ENCODE assay signal across 8 cellular contexts in genomic region chrX:53088136-53088974, GRCh38. TPM values are rescaled to one million over a fixed set of nuclear protein-coding genes. Genes with fewer than 3 reads are reported as not detected.
A peak's percentile ranks its signal among the peaks of the same experiment; 100 is the strongest.
DNase-seq lines count a peak whose midpoint lies in the region; ATAC-seq and TF ChIP-seq lines count a peak whose summit lies in the region.

No MANE protein-coding gene starts in this region.

- H3K4me3 Mint-ChIP-seq in endodermal cell (peak overlapping the region; percentile 77), mesothelial cell of epicardium (peak overlapping the region; percentile 73)

- H3K27ac Mint-ChIP-seq in endodermal cell (peak overlapping the region; percentile 95), mesothelial cell of epicardium (peak overlapping the region; percentile 97)

- H3K9me3 Mint-ChIP-seq in endodermal cell: peaks cover 67% of the 10 kb centered on the region
- H3K9me3 Mint-ChIP-seq in mesothelial cell of epicardium: peaks cover 15% of the 10 kb centered on the region

- peak overlapping the region; percentile 73 for H3K27ac ChIP-seq in A673 (ENCODE audit: low read depth, low read length, poor library complexity, severe bottlenecking)
- H3K27ac ChIP-seq in endodermal cell (ENCODE audit: low read depth, low read length): peak overlapping the region; percentile 66

- H3K4me1 Mint-ChIP-seq in endodermal cell (peaks cover 3% of the 10 kb centered on the region), mesothelial cell of epicardium (peaks cover 69% of the 10 kb centered on the region)

- H3K4me1 ChIP-seq in A673 (ENCODE audit: insufficient read depth, low read length, poor library complexity, severe bottlenecking): peaks cover 14% of the 10 kb centered on the region
- H3K4me1 ChIP-seq in endodermal cell (ENCODE audit: control insufficient read depth, insufficient read depth, low read length): no peaks in the 10 kb centered on the region

- H3K36me3 Mint-ChIP-seq in endodermal cell (ENCODE audit: low read depth) (peaks cover 28% of the 10 kb centered on the region), mesothelial cell of epicardium (peaks cover 17% of the 10 kb centered on the region)

- ATAC-seq in GM19463 (IDR thresholded peaks at IDR 0.05; ENCODE audit: unreplicated experiment): peak; percentile 59

- CTCF ChIA-PET in A673 (lab: Charles Lee): no interaction called here

- no peak for TF ChIP-seq CTCF in A673 (conservative IDR thresholded peaks at IDR 0.05; ENCODE audit: low read depth, low read length)
- TF ChIP-seq CTCF in endodermal cell (conservative IDR thresholded peaks at IDR 0.05): no peak
- no peak for TF ChIP-seq CTCF in mesothelial cell of epicardium (IDR thresholded peaks at IDR 0.05; ENCODE audit: unreplicated experiment)

- H3K27me3 Mint-ChIP-seq in endodermal cell (ENCODE audit: insufficient read depth) (no peaks in the 10 kb centered on the region), mesothelial cell of epicardium (ENCODE audit: low read depth) (no peaks in the 10 kb centered on the region)

- H3K4me3 ChIP-seq in A673 (ENCODE audit: low read depth, low read length, poor library complexity, severe bottlenecking): peak overlapping the region; percentile 45
- H3K4me3 ChIP-seq in endodermal cell (ENCODE audit: low read length): peak overlapping the region; percentile 85

- no TSS peak for BruUV-seq in A673 (replicated peaks; lab: Mats Ljungman, UMichigan)

- peak overlapping the region; percentile 42 for H3K9ac ChIP-seq in endodermal cell (ENCODE audit: extremely low read depth, low read length, poor library complexity, severe bottlenecking)

- POLR2A ChIA-PET in A673 (lab: Charles Lee; ENCODE audit: low non-redundant PET): no interaction called here

- H3K9me3 ChIP-seq in A673 (ENCODE audit: low read depth, low read length, poor library complexity, severe bottlenecking): no peaks in the 10 kb centered on the region
- no peaks in the 10 kb centered on the region for H3K9me3 ChIP-seq in endodermal cell (ENCODE audit: control insufficient read depth, low read length)

- DNase-seq in A673 (ENCODE audit: low spot score): peak; percentile 88
- peak; percentile 79 for DNase-seq in NCI-H2171 (lab: John Stamatoyannopoulos, UW)
- DNase-seq in activated T-cell treated with anti-CD3 and anti-CD28 coated beads for 1 hour (ENCODE audit: low read depth): peak; percentile 65
- DNase-seq in endodermal cell: peak; percentile 92
- peak; percentile 71 to 78 for DNase-seq in mesothelial cell of epicardium (ENCODE audit: low spot score in 2 of 2, unreplicated experiment in 2 of 2)
- peak; percentile 65 for DNase-seq in stimulated activated CD8-positive, alpha-beta memory T cell treated with anti-CD3 and anti-CD28 coated beads, Interleukin-12 subunit alpha, Interleukin-12 subunit beta, amount 100 ng/mL, for 1 hour (ENCODE audit: low read depth)
- DNase-seq in HUDEP-2 (lab: John Stamatoyannopoulos, UW; ENCODE audit: unreplicated experiment in 76 of 76): no peak

- 26% methylated on average over 49 of the region's 51 CpGs; no CpG with 5 or more reads in 1 of the 2 experiments for WGBS in endodermal cell (ENCODE audit: insufficient coverage in 1 of 2, insufficient read length in 1 of 2), 2 experiments

- intact Hi-C loops in A673 (cut with micrococcal nuclease; ENCODE audit: unreplicated experiment): no loop called here

- H3K27me3 ChIP-seq in A673 (replicated peaks; ENCODE audit: insufficient read depth, low read depth, low read length, poor library complexity): no peaks in the 10 kb centered on the region
- no peaks in the 10 kb centered on the region for H3K27me3 ChIP-seq in endodermal cell (ENCODE audit: control insufficient read depth, insufficient read depth, low read length, poor library complexity, severe bottlenecking)

- H3K36me3 ChIP-seq in A673 (ENCODE audit: insufficient read depth, low read length, poor library complexity, severe bottlenecking): peaks cover 29% of the 10 kb centered on the region
- H3K36me3 ChIP-seq in endodermal cell (ENCODE audit: control insufficient read depth, insufficient read depth, low read length): peaks cover 22% of the 10 kb centered on the region

RNA-seq across cellular contexts. Expression of gene KANTR, which starts 5.6 kb away (rescaled TPM):
- total RNA-seq in A673 (2021) (15.1 and 15.4 TPM in 2 replicates), endodermal cell (10 to 100 TPM; 11.7 to 14.4 TPM), mesothelial cell of epicardium (26.2 to 31.5 TPM (median 29.0 TPM) in 3 replicates)
- 5.8 TPM for polyA plus RNA-seq in endodermal cell (2013, experiment 1 of 2)
- 6.5 TPM for polyA plus RNA-seq in endodermal cell (2013, experiment 2 of 2)

RNA-seq across cellular contexts. Expression of gene TSPYL2, which starts 6.2 kb away (rescaled TPM):
- 25.0 and 30.0 TPM in 2 replicates for total RNA-seq in A673 (2021)
- total RNA-seq in endodermal cell: 10 to 100 TPM; 16.6 to 25.1 TPM
- polyA plus RNA-seq in endodermal cell (2013, experiment 1 of 2): 20.3 TPM
- polyA plus RNA-seq in endodermal cell (2013, experiment 2 of 2): 17.6 TPM
- total RNA-seq in mesothelial cell of epicardium: 99.0 to 103 TPM (median 102 TPM) in 3 replicates

RNA-seq across cellular contexts. Expression of gene GPR173, which starts 39.8 kb away (rescaled TPM):
- total RNA-seq in A673 (2021) (5.3 and 5.9 TPM in 2 replicates), endodermal cell (1 to 10 TPM; 7.0 to 9.4 TPM), mesothelial cell of epicardium (27.2 to 29.0 TPM (median 28.5 TPM) in 3 replicates)
- 16.5 TPM for polyA plus RNA-seq in endodermal cell (2013, experiment 1 of 2)
- polyA plus RNA-seq in endodermal cell (2013, experiment 2 of 2): 14.7 TPM

Comparison
In these comparisons a context has a peak if more than half of its experiments do, and no peak if none do; other contexts are left out.
1. DNase-seq: peak in A673 (single experiment), NCI-H2171 (single experiment), activated T-cell treated with anti-CD3 and anti-CD28 coated beads for 1 hour (single experiment), endodermal cell (single experiment), mesothelial cell of epicardium (2 of 2) and stimulated activated CD8-positive, alpha-beta memory T cell treated with anti-CD3 and anti-CD28 coated beads, Interleukin-12 subunit alpha, Interleukin-12 subunit beta, amount 100 ng/mL, for 1 hour (single experiment); none in HUDEP-2 (0 of 76).